8 cellular contexts compared by ENCODE assay signal in genomic region chr17:44203731-44204452, GRCh38. TPM values are rescaled to one million over a fixed set of nuclear protein-coding genes. Genes with fewer than 3 reads are reported as not detected.
DNase-seq lines count a peak whose midpoint lies in the region; ATAC-seq and TF ChIP-seq lines count a peak whose summit lies in the region.

No MANE protein-coding gene starts in this region.

- H3K4me1 ChIP-seq in Loucy (ENCODE audit: insufficient read depth, low read length, poor library complexity, severe bottlenecking) = peaks cover 11% of the 10 kb centered on the region

- H3K9me3 Mint-ChIP-seq in T-helper 1 cell treated with Interleukin-12 subunit alpha and Interleukin-12 subunit beta and Interleukin-4 antibody, amounts not matched to agents 30 μg/mL and 1 μg/mL, for 36 hours = no peaks in the 10 kb centered on the region
- H3K9me3 Mint-ChIP-seq in naive B cell = no peaks in the 10 kb centered on the region

- peak; percentile 85 for TF ChIP-seq CTCF in Loucy (conservative IDR thresholded peaks at IDR 0.05; ENCODE audit: low read length)

- no peaks in the 10 kb centered on the region for H3K9me2 ChIP-seq in Loucy (replicated peaks; ENCODE audit: low read depth, low read length)

- peaks cover 20% of the 10 kb centered on the region; the same call in 1 of the 2 replicates for H3K36me3 ChIP-seq in Loucy (ENCODE audit: insufficient read depth, low read length)

- H3K9ac ChIP-seq in Loucy (ENCODE audit: low read depth, low read length, poor library complexity, severe bottlenecking) = no peak overlapping the region

- peak; percentile 26 for DNase-seq in NK-92 treated with Interleukin-12 subunit alpha and Interleukin-12 subunit beta, amount 100 ng/mL, for 24 hours (lab: John Stamatoyannopoulos, UW)
- no peak for DNase-seq in NK-92 (lab: John Stamatoyannopoulos, UW; ENCODE audit: unreplicated experiment)
- peak; percentile 76 for DNase-seq in cerebellar cortex (ENCODE audit: low spot score)
- DNase-seq in naive B cell = no peak

- peaks cover 1% of the 10 kb centered on the region for H4K20me1 ChIP-seq in Loucy (ENCODE audit: insufficient read depth, low read length, poor library complexity, severe bottlenecking)

- no peak for ATAC-seq in naive B cell (ENCODE audit: low read depth in 2 of 2)
- no peak for ATAC-seq in HG02840 (IDR thresholded peaks at IDR 0.05; ENCODE audit: low FRiP score, unreplicated experiment)
- ATAC-seq in HG03354 (IDR thresholded peaks at IDR 0.05; ENCODE audit: poor library complexity, severe bottlenecking, unreplicated experiment) = no peak

- H3F3A ChIP-seq in Loucy (ENCODE audit: low read depth) = peaks cover 4% of the 10 kb centered on the region; the same call in 1 of the 2 replicates

- no peaks in the 10 kb centered on the region for H3K27me3 Mint-ChIP-seq in T-helper 1 cell treated with Interleukin-12 subunit alpha and Interleukin-12 subunit beta and Interleukin-4 antibody, amounts not matched to agents 30 μg/mL and 1 μg/mL, for 36 hours (ENCODE audit: low read depth)
- no peaks in the 10 kb centered on the region for H3K27me3 Mint-ChIP-seq in naive B cell

- H3K27ac Mint-ChIP-seq in T-helper 1 cell treated with Interleukin-12 subunit alpha and Interleukin-12 subunit beta and Interleukin-4 antibody, amounts not matched to agents 30 μg/mL and 1 μg/mL, for 36 hours = peak overlapping the region; percentile 64
- H3K27ac Mint-ChIP-seq in naive B cell = peak overlapping the region; percentile 35 to 90 (median 73)

- H3K4me1 Mint-ChIP-seq in T-helper 1 cell treated with Interleukin-12 subunit alpha and Interleukin-12 subunit beta and Interleukin-4 antibody, amounts not matched to agents 30 μg/mL and 1 μg/mL, for 36 hours (ENCODE audit: low read depth) = peaks cover 31% of the 10 kb centered on the region
- H3K4me1 Mint-ChIP-seq in naive B cell = peaks cover 38 to 50% (median 44%) of the 10 kb centered on the region in 3 donors

- H3K27me3 ChIP-seq in Loucy (ENCODE audit: insufficient read depth, low read length, poor library complexity, severe bottlenecking) = no peaks in the 10 kb centered on the region

- H3K9me3 ChIP-seq in Loucy (ENCODE audit: insufficient read depth, low read depth, low read length) = no peaks in the 10 kb centered on the region

- H2AFZ ChIP-seq in Loucy (ENCODE audit: low read length) = no peak overlapping the region

- H3K4me3 Mint-ChIP-seq in T-helper 1 cell treated with Interleukin-12 subunit alpha and Interleukin-12 subunit beta and Interleukin-4 antibody, amounts not matched to agents 30 μg/mL and 1 μg/mL, for 36 hours = peak overlapping the region; percentile 32
- peak overlapping the region in 4 of 8 donors; percentile 16 to 90 (median 64) for H3K4me3 Mint-ChIP-seq in naive B cell

- no peak overlapping the region for H3K4me3 ChIP-seq in Loucy (ENCODE audit: low read length, poor library complexity, severe bottlenecking)

- peaks cover 2% of the 10 kb centered on the region; the same call in 1 of the 2 replicates for H3K79me2 ChIP-seq in Loucy (ENCODE audit: insufficient read depth, low read length)

- peaks cover 24% of the 10 kb centered on the region for H3K36me3 Mint-ChIP-seq in T-helper 1 cell treated with Interleukin-12 subunit alpha and Interleukin-12 subunit beta and Interleukin-4 antibody, amounts not matched to agents 30 μg/mL and 1 μg/mL, for 36 hours (ENCODE audit: low read depth)
- peaks cover 4 to 8% of the 10 kb centered on the region in 2 donors for H3K36me3 Mint-ChIP-seq in naive B cell

- H3K4me2 ChIP-seq in Loucy (ENCODE audit: low read depth, low read length, poor library complexity, severe bottlenecking) = peak overlapping the region; percentile 33

RNA-seq across cellular contexts. Expression of gene ATXN7L3, which starts 4.2 kb away (rescaled TPM):
- polyA plus RNA-seq in naive B cell (ENCODE audit: low read depth in 6 of 6) = 10 to 100 TPM in 3 of 6 donors, 1 to 10 TPM in 3; 6.6 to 14.4 (median 9.4) TPM

RNA-seq across cellular contexts. Expression of gene UBTF, which starts 15.6 kb away (rescaled TPM):
- polyA plus RNA-seq in naive B cell (ENCODE audit: low read depth in 6 of 6) = 10 to 100 TPM; 20.2 to 77.3 (median 43.0) TPM

RNA-seq across cellular contexts. Expression of gene TMUB2, which starts 17.1 kb away (rescaled TPM):
- polyA plus RNA-seq in naive B cell (ENCODE audit: low read depth in 6 of 6) = 10 to 100 TPM; 39.7 to 69.9 (median 44.8) TPM

RNA-seq across cellular contexts. Expression of gene ASB16, which starts 33.4 kb away (rescaled TPM):
- polyA plus RNA-seq in naive B cell (ENCODE audit: low read depth in 6 of 6) = under 1 TPM in 4 of 6 donors, not detected in 2; 0.19 to 0.43 (median 0.31) TPM

Comparison
In these comparisons a context has a peak if more than half of its experiments do, and no peak if none do; other contexts are left out.
1. DNase-seq: peak in NK-92 treated with Interleukin-12 subunit alpha and Interleukin-12 subunit beta, amount 100 ng/mL, for 24 hours (single experiment) and cerebellar cortex (single experiment); none in NK-92 (single experiment) and naive B cell (single experiment).